ENCODE assay signal across 1 cellular context in the genomic region with DNA sequence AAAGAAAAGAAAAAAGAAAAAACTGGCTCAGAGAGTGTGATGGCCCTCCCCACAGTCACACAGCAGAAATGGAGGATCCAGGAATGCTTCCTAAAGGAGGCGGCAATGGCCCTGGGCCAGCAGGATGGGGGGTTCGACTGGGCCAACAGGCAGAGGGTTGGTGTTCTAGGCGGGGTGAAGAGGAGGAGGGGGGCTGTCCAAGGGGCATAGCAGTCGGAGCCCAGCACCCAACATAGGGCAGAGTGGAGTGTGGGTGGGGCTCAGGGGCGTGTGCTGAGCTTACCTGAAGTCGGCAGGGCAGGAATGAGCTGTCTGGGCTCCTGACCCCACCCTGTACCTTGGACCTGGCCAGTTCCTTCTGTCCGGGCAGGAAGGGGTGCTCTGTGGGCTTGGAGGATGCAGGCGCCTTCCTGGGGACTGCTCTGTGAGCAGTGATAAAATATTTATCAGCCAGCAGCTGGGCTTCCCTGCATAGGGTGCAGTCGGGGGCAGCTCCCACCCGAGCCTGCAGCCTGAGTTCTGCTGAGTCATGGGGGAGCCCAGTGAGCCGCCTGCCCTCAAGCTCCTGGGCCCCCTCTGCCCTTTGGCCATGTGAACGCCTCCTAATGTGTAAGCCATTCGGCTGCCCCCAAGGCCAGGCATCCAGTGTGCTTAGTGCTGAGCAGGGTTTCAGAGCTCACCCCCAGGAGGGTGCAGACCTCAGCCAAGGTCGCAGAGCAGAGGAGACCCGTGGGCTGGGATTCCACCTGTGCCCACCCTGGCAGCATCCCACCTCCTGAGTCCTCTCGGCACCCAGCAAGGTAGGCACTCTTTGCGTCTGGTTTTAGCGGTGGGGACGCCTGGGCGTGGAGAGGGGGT.
A peak's percentile ranks its signal among the peaks of the same experiment; 100 is the strongest.
TF ChIP-seq lines count a peak whose summit lies in the region.

No MANE protein-coding gene starts in this region.

TF ChIP-seq in HepG2, 621 proteins besides CTCF, POLR2A, EP300 and RAD21 (continued from another document and continues in another):
- TF ChIP-seq CENPT (CRISPR knock-in tag; IDR thresholded peaks at IDR 0.05; ENCODE audit: low read depth) (0 out of 2 replicates have a peak, but pooled peaks have one; percentile 55), ZNF207 (IDR thresholded peaks at IDR 0.05; ENCODE audit: borderline replicate concordance) (no peak), ZNF451 (CRISPR knock-in tag; IDR thresholded peaks at IDR 0.05) (no peak), PCBP2 (optimal IDR thresholded peaks at IDR 0.05; ENCODE audit: low read depth, low read length, poor library complexity, severe bottlenecking) (no peak), MZF1 (CRISPR knock-in tag; IDR thresholded peaks at IDR 0.05; ENCODE audit: borderline replicate concordance) (no peak), ZNF17 (CRISPR knock-in tag; IDR thresholded peaks at IDR 0.05) (no peak), ZNF776 (CRISPR knock-in tag; IDR thresholded peaks at IDR 0.05) (no peak), ZNF543 (CRISPR knock-in tag; IDR thresholded peaks at IDR 0.05) (no peak; the same call in 1 of the 2 replicates), NAIF1 (CRISPR knock-in tag; IDR thresholded peaks at IDR 0.05; ENCODE audit: borderline replicate concordance) (no peak), GFI1 (CRISPR knock-in tag; IDR thresholded peaks at IDR 0.05; ENCODE audit: borderline replicate concordance) (peak; percentile 71; the same call in 1 of the 2 replicates), MIER3 (CRISPR knock-in tag; IDR thresholded peaks at IDR 0.05; ENCODE audit: borderline replicate concordance) (no peak), ZNF737 (CRISPR knock-in tag; IDR thresholded peaks at IDR 0.05; ENCODE audit: borderline replicate concordance) (no peak), ZNF672 (CRISPR knock-in tag; IDR thresholded peaks at IDR 0.05) (no peak), ZNF326 (CRISPR knock-in tag; IDR thresholded peaks at IDR 0.05; ENCODE audit: borderline replicate concordance) (no peak), SOX13 (IDR thresholded peaks at IDR 0.05) (no peak), SOX13 (CRISPR knock-in tag; conservative IDR thresholded peaks at IDR 0.05 in 1 of 2, IDR thresholded peaks at IDR 0.05 in 1 of 2) (peak in 1 of 2 experiments; percentile 51; a peak in 1 of 4 replicates), ZNF883 (CRISPR knock-in tag; IDR thresholded peaks at IDR 0.05; ENCODE audit: not compliant biosample characterization) (no peak), TAF15 (IDR thresholded peaks at IDR 0.05; ENCODE audit: low read depth, low read length, poor library complexity, severe bottlenecking) (no peak), STAG1 (CRISPR knock-in tag; IDR thresholded peaks at IDR 0.05) (no peak), KLF9 (CRISPR knock-in tag; IDR thresholded peaks at IDR 0.05; ENCODE audit: low read depth) (no peak), NFE2L1 (CRISPR knock-in tag; IDR thresholded peaks at IDR 0.05; ENCODE audit: borderline replicate concordance) (peak; percentile 98; the same call in 1 of the 2 replicates), RFXANK (CRISPR knock-in tag; IDR thresholded peaks at IDR 0.05) (no peak), SIX1 (CRISPR knock-in tag; IDR thresholded peaks at IDR 0.05; ENCODE audit: borderline replicate concordance) (no peak), ZNF121 (CRISPR knock-in tag; IDR thresholded peaks at IDR 0.05) (peak; percentile 41; the same call in 1 of the 2 replicates), NFYC (CRISPR knock-in tag; IDR thresholded peaks at IDR 0.05) (no peak), NCOA1 (CRISPR knock-in tag; IDR thresholded peaks at IDR 0.05) (no peak), ZNF251 (CRISPR knock-in tag; IDR thresholded peaks at IDR 0.05) (no peak), TCF7 (IDR thresholded peaks at IDR 0.05; ENCODE audit: low read depth) (no peak), SP4 (CRISPR knock-in tag; IDR thresholded peaks at IDR 0.05) (peak; percentile 69; the same call in 1 of the 2 replicates), AHR (CRISPR knock-in tag; IDR thresholded peaks at IDR 0.05) (no peak), ATF7 (IDR thresholded peaks at IDR 0.05) (no peak), ATF7 (CRISPR knock-in tag; IDR thresholded peaks at IDR 0.05) (no peak), ZNF124 (CRISPR knock-in tag; IDR thresholded peaks at IDR 0.05) (peak; percentile 48; the same call in 1 of the 2 replicates), ESRRA (CRISPR knock-in tag; IDR thresholded peaks at IDR 0.05; ENCODE audit: low read depth) (peak; percentile 79), KAT8 (CRISPR knock-in tag; IDR thresholded peaks at IDR 0.05) (peak; percentile 48), ZNF841 (CRISPR knock-in tag; IDR thresholded peaks at IDR 0.05; ENCODE audit: borderline replicate concordance) (no peak), ZBTB7B (CRISPR knock-in tag; IDR thresholded peaks at IDR 0.05) (peak; percentile 97), SNAI1 (CRISPR knock-in tag; IDR thresholded peaks at IDR 0.05; ENCODE audit: borderline replicate concordance) (no peak), HES4 (CRISPR knock-in tag; IDR thresholded peaks at IDR 0.05; ENCODE audit: borderline replicate concordance) (no peak), ZNF552 (CRISPR knock-in tag; IDR thresholded peaks at IDR 0.05; ENCODE audit: borderline replicate concordance) (no peak), HOXA7 (CRISPR knock-in tag; IDR thresholded peaks at IDR 0.05) (no peak), SMC3 (IDR thresholded peaks at IDR 0.05; ENCODE audit: low read length) (no peak), ATAD3A (CRISPR knock-in tag; IDR thresholded peaks at IDR 0.05) (no peak), FOXK2 (IDR thresholded peaks at IDR 0.05) (no peak)
- TF ChIP-seq, protein P1, sequence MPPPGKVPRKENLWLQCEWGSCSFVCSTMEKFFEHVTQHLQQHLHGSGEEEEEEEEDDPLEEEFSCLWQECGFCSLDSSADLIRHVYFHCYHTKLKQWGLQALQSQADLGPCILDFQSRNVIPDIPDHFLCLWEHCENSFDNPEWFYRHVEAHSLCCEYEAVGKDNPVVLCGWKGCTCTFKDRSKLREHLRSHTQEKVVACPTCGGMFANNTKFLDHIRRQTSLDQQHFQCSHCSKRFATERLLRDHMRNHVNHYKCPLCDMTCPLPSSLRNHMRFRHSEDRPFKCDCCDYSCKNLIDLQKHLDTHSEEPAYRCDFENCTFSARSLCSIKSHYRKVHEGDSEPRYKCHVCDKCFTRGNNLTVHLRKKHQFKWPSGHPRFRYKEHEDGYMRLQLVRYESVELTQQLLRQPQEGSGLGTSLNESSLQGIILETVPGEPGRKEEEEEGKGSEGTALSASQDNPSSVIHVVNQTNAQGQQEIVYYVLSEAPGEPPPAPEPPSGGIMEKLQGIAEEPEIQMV (CRISPR knock-in tag; IDR thresholded peaks at IDR 0.05; ENCODE audit: low read depth), result peak; percentile 20; the same call in 1 of the 2 replicates
- TF ChIP-seq, protein P2, sequence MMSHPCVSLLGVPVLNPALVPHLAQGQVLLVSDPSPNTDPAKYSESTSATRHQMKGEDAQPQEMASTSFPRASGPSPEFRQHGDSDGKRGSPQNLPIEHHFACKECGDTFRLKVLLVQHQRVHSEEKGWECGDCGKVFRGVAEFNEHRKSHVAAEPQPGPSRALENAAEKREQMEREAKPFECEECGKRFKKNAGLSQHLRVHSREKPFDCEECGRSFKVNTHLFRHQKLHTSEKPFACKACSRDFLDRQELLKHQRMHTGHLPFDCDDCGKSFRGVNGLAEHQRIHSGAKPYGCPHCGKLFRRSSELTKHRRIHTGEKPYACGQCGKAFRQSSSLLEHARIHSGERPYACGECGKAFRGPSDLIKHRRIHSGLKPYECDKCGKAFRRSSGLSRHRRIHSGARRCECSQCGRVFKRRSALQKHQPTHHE (CRISPR knock-in tag; IDR thresholded peaks at IDR 0.05; ENCODE audit: borderline replicate concordance), result peak; percentile 29; the same call in 1 of the 2 replicates
- TF ChIP-seq, protein P3, sequence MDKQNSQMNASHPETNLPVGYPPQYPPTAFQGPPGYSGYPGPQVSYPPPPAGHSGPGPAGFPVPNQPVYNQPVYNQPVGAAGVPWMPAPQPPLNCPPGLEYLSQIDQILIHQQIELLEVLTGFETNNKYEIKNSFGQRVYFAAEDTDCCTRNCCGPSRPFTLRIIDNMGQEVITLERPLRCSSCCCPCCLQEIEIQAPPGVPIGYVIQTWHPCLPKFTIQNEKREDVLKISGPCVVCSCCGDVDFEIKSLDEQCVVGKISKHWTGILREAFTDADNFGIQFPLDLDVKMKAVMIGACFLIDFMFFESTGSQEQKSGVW (CRISPR knock-in tag; IDR thresholded peaks at IDR 0.05; ENCODE audit: borderline replicate concordance), result no peak
- TF ChIP-seq, protein P4, sequence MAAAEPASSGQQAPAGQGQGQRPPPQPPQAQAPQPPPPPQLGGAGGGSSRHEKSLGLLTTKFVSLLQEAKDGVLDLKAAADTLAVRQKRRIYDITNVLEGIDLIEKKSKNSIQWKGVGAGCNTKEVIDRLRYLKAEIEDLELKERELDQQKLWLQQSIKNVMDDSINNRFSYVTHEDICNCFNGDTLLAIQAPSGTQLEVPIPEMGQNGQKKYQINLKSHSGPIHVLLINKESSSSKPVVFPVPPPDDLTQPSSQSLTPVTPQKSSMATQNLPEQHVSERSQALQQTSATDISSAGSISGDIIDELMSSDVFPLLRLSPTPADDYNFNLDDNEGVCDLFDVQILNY (CRISPR knock-in tag; conservative IDR thresholded peaks at IDR 0.05), result no peak
- TF ChIP-seq, protein P5, sequence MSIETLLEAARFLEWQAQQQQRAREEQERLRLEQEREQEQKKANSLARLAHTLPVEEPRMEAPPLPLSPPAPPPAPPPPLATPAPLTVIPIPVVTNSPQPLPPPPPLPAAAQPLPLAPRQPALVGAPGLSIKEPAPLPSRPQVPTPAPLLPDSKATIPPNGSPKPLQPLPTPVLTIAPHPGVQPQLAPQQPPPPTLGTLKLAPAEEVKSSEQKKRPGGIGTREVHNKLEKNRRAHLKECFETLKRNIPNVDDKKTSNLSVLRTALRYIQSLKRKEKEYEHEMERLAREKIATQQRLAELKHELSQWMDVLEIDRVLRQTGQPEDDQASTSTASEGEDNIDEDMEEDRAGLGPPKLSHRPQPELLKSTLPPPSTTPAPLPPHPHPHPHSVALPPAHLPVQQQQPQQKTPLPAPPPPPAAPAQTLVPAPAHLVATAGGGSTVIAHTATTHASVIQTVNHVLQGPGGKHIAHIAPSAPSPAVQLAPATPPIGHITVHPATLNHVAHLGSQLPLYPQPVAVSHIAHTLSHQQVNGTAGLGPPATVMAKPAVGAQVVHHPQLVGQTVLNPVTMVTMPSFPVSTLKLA (IDR thresholded peaks at IDR 0.05), result no peak
- TF ChIP-seq, protein P6, sequence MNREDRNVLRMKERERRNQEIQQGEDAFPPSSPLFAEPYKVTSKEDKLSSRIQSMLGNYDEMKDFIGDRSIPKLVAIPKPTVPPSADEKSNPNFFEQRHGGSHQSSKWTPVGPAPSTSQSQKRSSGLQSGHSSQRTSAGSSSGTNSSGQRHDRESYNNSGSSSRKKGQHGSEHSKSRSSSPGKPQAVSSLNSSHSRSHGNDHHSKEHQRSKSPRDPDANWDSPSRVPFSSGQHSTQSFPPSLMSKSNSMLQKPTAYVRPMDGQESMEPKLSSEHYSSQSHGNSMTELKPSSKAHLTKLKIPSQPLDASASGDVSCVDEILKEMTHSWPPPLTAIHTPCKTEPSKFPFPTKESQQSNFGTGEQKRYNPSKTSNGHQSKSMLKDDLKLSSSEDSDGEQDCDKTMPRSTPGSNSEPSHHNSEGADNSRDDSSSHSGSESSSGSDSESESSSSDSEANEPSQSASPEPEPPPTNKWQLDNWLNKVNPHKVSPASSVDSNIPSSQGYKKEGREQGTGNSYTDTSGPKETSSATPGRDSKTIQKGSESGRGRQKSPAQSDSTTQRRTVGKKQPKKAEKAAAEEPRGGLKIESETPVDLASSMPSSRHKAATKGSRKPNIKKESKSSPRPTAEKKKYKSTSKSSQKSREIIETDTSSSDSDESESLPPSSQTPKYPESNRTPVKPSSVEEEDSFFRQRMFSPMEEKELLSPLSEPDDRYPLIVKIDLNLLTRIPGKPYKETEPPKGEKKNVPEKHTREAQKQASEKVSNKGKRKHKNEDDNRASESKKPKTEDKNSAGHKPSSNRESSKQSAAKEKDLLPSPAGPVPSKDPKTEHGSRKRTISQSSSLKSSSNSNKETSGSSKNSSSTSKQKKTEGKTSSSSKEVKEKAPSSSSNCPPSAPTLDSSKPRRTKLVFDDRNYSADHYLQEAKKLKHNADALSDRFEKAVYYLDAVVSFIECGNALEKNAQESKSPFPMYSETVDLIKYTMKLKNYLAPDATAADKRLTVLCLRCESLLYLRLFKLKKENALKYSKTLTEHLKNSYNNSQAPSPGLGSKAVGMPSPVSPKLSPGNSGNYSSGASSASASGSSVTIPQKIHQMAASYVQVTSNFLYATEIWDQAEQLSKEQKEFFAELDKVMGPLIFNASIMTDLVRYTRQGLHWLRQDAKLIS (CRISPR knock-in tag; IDR thresholded peaks at IDR 0.05), result no peak
- TF ChIP-seq, protein P7, sequence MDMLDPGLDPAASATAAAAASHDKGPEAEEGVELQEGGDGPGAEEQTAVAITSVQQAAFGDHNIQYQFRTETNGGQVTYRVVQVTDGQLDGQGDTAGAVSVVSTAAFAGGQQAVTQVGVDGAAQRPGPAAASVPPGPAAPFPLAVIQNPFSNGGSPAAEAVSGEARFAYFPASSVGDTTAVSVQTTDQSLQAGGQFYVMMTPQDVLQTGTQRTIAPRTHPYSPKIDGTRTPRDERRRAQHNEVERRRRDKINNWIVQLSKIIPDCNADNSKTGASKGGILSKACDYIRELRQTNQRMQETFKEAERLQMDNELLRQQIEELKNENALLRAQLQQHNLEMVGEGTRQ (IDR thresholded peaks at IDR 0.05; ENCODE audit: low read depth, low read length), result no peak
- TF ChIP-seq, protein P7 (CRISPR knock-in tag; IDR thresholded peaks at IDR 0.05; ENCODE audit: borderline replicate concordance), result no peak; the same call in 1 of the 2 replicates
- TF ChIP-seq, protein P8, sequence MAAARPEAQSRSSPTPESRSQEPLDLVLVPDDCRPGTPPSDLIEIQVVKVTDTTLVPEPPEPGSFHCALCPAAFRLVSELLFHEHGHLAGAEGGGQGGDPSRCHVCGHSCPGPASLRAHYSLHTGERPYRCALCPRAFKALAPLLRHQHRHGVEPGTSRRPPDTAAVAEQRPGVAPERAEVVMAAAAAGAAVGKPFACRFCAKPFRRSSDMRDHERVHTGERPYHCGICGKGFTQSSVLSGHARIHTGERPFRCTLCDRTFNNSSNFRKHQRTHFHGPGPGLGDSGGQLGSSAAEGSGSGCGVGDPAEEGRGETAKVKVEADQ (CRISPR knock-in tag; IDR thresholded peaks at IDR 0.05; ENCODE audit: borderline replicate concordance), result no peak
- TF ChIP-seq, protein P9, sequence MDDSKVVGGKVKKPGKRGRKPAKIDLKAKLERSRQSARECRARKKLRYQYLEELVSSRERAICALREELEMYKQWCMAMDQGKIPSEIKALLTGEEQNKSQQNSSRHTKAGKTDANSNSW (CRISPR knock-in tag; IDR thresholded peaks at IDR 0.05; ENCODE audit: borderline replicate concordance), result no peak
- TF ChIP-seq, protein P10, sequence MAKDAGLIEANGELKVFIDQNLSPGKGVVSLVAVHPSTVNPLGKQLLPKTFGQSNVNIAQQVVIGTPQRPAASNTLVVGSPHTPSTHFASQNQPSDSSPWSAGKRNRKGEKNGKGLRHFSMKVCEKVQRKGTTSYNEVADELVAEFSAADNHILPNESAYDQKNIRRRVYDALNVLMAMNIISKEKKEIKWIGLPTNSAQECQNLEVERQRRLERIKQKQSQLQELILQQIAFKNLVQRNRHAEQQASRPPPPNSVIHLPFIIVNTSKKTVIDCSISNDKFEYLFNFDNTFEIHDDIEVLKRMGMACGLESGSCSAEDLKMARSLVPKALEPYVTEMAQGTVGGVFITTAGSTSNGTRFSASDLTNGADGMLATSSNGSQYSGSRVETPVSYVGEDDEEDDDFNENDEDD (CRISPR knock-in tag; IDR thresholded peaks at IDR 0.05; ENCODE audit: borderline replicate concordance), result no peak
